In genomic region chr16:84786605-84787302, GRCh38 we compare ENCODE assay signal across 15 cellular contexts. TPM values are rescaled to one million over a fixed set of nuclear protein-coding genes. Genes with fewer than 3 reads are reported as not detected.
DNase-seq lines count a peak whose midpoint lies in the region; ATAC-seq and TF ChIP-seq lines count a peak whose summit lies in the region.
"Had no signal": no experiment of that assay in that cellular context is flagged by ENCODE, and none has a peak within 500 bp of the region (broad histone marks: within the 10 kb centered on the region; RNA-seq: fewer than 3 reads in every experiment).

No MANE protein-coding gene starts in this region.

- POLR2A ChIA-PET in WTC11 (lab: Charles Lee), result no interaction called here
- POLR2A ChIA-PET in activated CD4-positive, alpha-beta T cell treated with anti-CD3 and anti-CD28 coated beads for 36 hours (lab: Charles Lee), result no interaction called here

- H3K27me3 ChIP-seq in Karpas-422 (ENCODE audit: low read length) (no peaks in the 10 kb centered on the region), BE2C (no peaks in the 10 kb centered on the region)
- H3K27me3 ChIP-seq: suprapubic skin had no signal

- H3K27ac ChIP-seq in Karpas-422 (ENCODE audit: low read length), result no peak overlapping the region
- H3K27ac ChIP-seq: foreskin keratinocyte, suprapubic skin had no signal

- H3K9me3 ChIP-seq in mucosa of descending colon (no peaks in the 10 kb centered on the region), Karpas-422 (ENCODE audit: low read length) (no peaks in the 10 kb centered on the region), BE2C (no peaks in the 10 kb centered on the region)
- H3K9me3 ChIP-seq: suprapubic skin had no signal

- H3K4me3 ChIP-seq in mucosa of descending colon (no peak overlapping the region), Karpas-422 (ENCODE audit: low read length) (no peak overlapping the region), BE2C (ENCODE audit: low read depth, low read length) (no peak overlapping the region)
- H3K4me3 ChIP-seq: suprapubic skin had no signal

- no peaks in the 10 kb centered on the region for H3K36me3 Mint-ChIP-seq in WTC11
- no peaks in the 10 kb centered on the region for H3K36me3 Mint-ChIP-seq in activated CD4-positive, alpha-beta T cell treated with anti-CD3 and anti-CD28 coated beads for 36 hours (ENCODE audit: low read depth)

- H3K4me2 ChIP-seq in Karpas-422 (ENCODE audit: low read depth, low read length, poor library complexity, severe bottlenecking), result no peak overlapping the region

- intact Hi-C loops in mucosa of descending colon (cut with DNase I, micrococcal nuclease), result no loop called here
- intact Hi-C loops in activated CD4-positive, alpha-beta T cell treated with anti-CD3 and anti-CD28 coated beads for 36 hours (cut with DNase I, micrococcal nuclease), result no loop called here

- no peaks in the 10 kb centered on the region for H3K36me3 ChIP-seq in mucosa of descending colon (ENCODE audit: low read depth)
- peaks cover 3% of the 10 kb centered on the region; the same call in 1 of the 2 replicates for H3K36me3 ChIP-seq in Karpas-422 (ENCODE audit: insufficient read depth, low read length)
- H3K36me3 ChIP-seq in BE2C, result no peaks in the 10 kb centered on the region
- H3K36me3 ChIP-seq: suprapubic skin had no signal

- no peak overlapping the region for H2AFZ ChIP-seq in Karpas-422 (ENCODE audit: low read length)

- 0 out of 2 replicates have a peak, but pooled peaks cover 3% of the 10 kb centered on the region for H3K4me1 Mint-ChIP-seq in WTC11
- H3K4me1 Mint-ChIP-seq in activated CD4-positive, alpha-beta T cell treated with anti-CD3 and anti-CD28 coated beads for 36 hours, result no peaks in the 10 kb centered on the region
- H3K4me1 Mint-ChIP-seq: activated naive CD4-positive, alpha-beta T cell treated with anti-CD3 and anti-CD28 coated beads, Interleukin-2, amount 50 U/mL, for 24 hours had no signal

- H3K4me3 Mint-ChIP-seq in WTC11, result no peak overlapping the region
- H3K4me3 Mint-ChIP-seq in activated CD4-positive, alpha-beta T cell treated with anti-CD3 and anti-CD28 coated beads for 36 hours, result no peak overlapping the region
- H3K4me3 Mint-ChIP-seq: activated naive CD4-positive, alpha-beta T cell treated with anti-CD3 and anti-CD28 coated beads, Interleukin-2, amount 50 U/mL, for 24 hours; T-helper 1 cell treated with Interleukin-12 subunit alpha and Interleukin-12 subunit beta and Interleukin-4 antibody, amounts not matched to agents 30 μg/mL and 1 μg/mL, for 36 hours had no signal

- H3K9me2 ChIP-seq in Karpas-422 (replicated peaks; ENCODE audit: insufficient read depth, low read length), result no peaks in the 10 kb centered on the region

- CTCF ChIA-PET in WTC11 (lab: Charles Lee), result interaction anchor here (1.2 kb wide), 1 partner anchor 138 kb away, joined by 7 read pairs; no protein-coding TSS in a partner anchor
- CTCF ChIA-PET in activated CD4-positive, alpha-beta T cell treated with anti-CD3 and anti-CD28 coated beads for 36 hours (lab: Charles Lee), result interaction anchor here (0.7 to 1.1 kb wide), 2 partner anchors 17 to 166 kb away, joined by 3 read pairs; no protein-coding TSS in a partner anchor

- H3K79me2 ChIP-seq in Karpas-422 (ENCODE audit: low read length), result no peaks in the 10 kb centered on the region

- H3K9ac ChIP-seq in Karpas-422 (ENCODE audit: low read length), result no peak overlapping the region

- H3K9me3 Mint-ChIP-seq in WTC11, result no peaks in the 10 kb centered on the region
- no peaks in the 10 kb centered on the region for H3K9me3 Mint-ChIP-seq in activated CD4-positive, alpha-beta T cell treated with anti-CD3 and anti-CD28 coated beads for 36 hours (ENCODE audit: low read depth)
- H3K9me3 Mint-ChIP-seq: activated naive CD4-positive, alpha-beta T cell treated with anti-CD3 and anti-CD28 coated beads, Interleukin-2, amount 50 U/mL, for 24 hours; T-helper 1 cell treated with Interleukin-12 subunit alpha and Interleukin-12 subunit beta and Interleukin-4 antibody, amounts not matched to agents 30 μg/mL and 1 μg/mL, for 36 hours had no signal

- no peaks in the 10 kb centered on the region for H4K20me1 ChIP-seq in Karpas-422 (ENCODE audit: insufficient read depth, low read depth, low read length)

- H3K27ac Mint-ChIP-seq in WTC11, result peak overlapping the region; percentile 76; the same call in 1 of the 2 replicates
- no peak overlapping the region for H3K27ac Mint-ChIP-seq in activated CD4-positive, alpha-beta T cell treated with anti-CD3 and anti-CD28 coated beads for 36 hours
- H3K27ac Mint-ChIP-seq: T-helper 1 cell treated with Interleukin-12 subunit alpha and Interleukin-12 subunit beta and Interleukin-4 antibody, amounts not matched to agents 30 μg/mL and 1 μg/mL, for 36 hours had no signal

- TF ChIP-seq CTCF in WTC11 (IDR thresholded peaks at IDR 0.05) (no peak), mucosa of descending colon (IDR thresholded peaks at IDR 0.05) (no peak), BE2C (IDR thresholded peaks at IDR 0.05; ENCODE audit: low read depth, low read length) (no peak)

- DNase-seq in DMS53 treated with DMSO at 0.1 percent for 48 hours (lab: John Stamatoyannopoulos, UW; ENCODE audit: unreplicated experiment) (peak; percentile 76), NCI-H2081 (lab: John Stamatoyannopoulos, UW) (peak; percentile 59 to 82), WTC11 (ENCODE audit: low spot score) (no peak), mucosa of descending colon (peak in 2 of 3 donors; percentile 30 to 42), Karpas-422 (no peak), BE2C (no peak), middle frontal gyrus (ENCODE audit: extremely low spot score, low spot score) (no peak)
- DNase-seq in activated CD4-positive, alpha-beta T cell treated with anti-CD3 and anti-CD28 coated beads for 36 hours, result no peak
- DNase-seq: foreskin keratinocyte, HCEC 1CT, islet precursor cell, Kasumi-1 had no signal

- H3K4me1 ChIP-seq in mucosa of descending colon (ENCODE audit: low read depth), result peaks cover 17% of the 10 kb centered on the region
- H3K4me1 ChIP-seq in Karpas-422 (ENCODE audit: low read length), result no peaks in the 10 kb centered on the region
- peaks cover 43% of the 10 kb centered on the region for H3K4me1 ChIP-seq in BE2C

- no peak for ATAC-seq in WTC11
- peak; percentile 82 for ATAC-seq in mucosa of descending colon
- no peak for ATAC-seq in activated CD4-positive, alpha-beta T cell treated with anti-CD3 and anti-CD28 coated beads for 36 hours
- ATAC-seq: foreskin keratinocyte had no signal

- H3K27me3 Mint-ChIP-seq in WTC11 (ENCODE audit: low read depth), result no peaks in the 10 kb centered on the region
- no peaks in the 10 kb centered on the region for H3K27me3 Mint-ChIP-seq in activated CD4-positive, alpha-beta T cell treated with anti-CD3 and anti-CD28 coated beads for 36 hours
- H3K27me3 Mint-ChIP-seq: activated naive CD4-positive, alpha-beta T cell treated with anti-CD3 and anti-CD28 coated beads, Interleukin-2, amount 50 U/mL, for 24 hours had no signal

TF ChIP-seq in WTC11, 78 proteins besides CTCF, POLR2A, EP300 and RAD21:
- no peak for TF ChIP-seq E2F5 (CRISPR knock-in tag; IDR thresholded peaks at IDR 0.05)
- no peak for TF ChIP-seq ZNF396 (CRISPR knock-in tag; IDR thresholded peaks at IDR 0.05; ENCODE audit: borderline replicate concordance)
- TF ChIP-seq ZNF219 (CRISPR knock-in tag; IDR thresholded peaks at IDR 0.05; ENCODE audit: borderline replicate concordance), result no peak
- TF ChIP-seq, protein P1, sequence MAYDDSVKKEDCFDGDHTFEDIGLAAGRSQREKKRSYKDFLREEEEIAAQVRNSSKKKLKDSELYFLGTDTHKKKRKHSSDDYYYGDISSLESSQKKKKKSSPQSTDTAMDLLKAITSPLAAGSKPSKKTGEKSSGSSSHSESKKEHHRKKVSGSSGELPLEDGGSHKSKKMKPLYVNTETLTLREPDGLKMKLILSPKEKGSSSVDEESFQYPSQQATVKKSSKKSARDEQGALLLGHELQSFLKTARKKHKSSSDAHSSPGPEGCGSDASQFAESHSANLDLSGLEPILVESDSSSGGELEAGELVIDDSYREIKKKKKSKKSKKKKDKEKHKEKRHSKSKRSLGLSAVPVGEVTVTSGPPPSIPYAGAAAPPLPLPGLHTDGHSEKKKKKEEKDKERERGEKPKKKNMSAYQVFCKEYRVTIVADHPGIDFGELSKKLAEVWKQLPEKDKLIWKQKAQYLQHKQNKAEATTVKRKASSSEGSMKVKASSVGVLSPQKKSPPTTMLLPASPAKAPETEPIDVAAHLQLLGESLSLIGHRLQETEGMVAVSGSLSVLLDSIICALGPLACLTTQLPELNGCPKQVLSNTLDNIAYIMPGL (CRISPR knock-in tag; IDR thresholded peaks at IDR 0.05), result no peak
- no peak for TF ChIP-seq HMGA2 (CRISPR knock-in tag; IDR thresholded peaks at IDR 0.05)
- TF ChIP-seq ZBTB21 (CRISPR knock-in tag; IDR thresholded peaks at IDR 0.05; ENCODE audit: borderline replicate concordance), result no peak
- no peak for TF ChIP-seq TCF7 (CRISPR knock-in tag; IDR thresholded peaks at IDR 0.05; ENCODE audit: low read depth)
- TF ChIP-seq NFATC4 (CRISPR knock-in tag; IDR thresholded peaks at IDR 0.05), result no peak

RNA-seq across cellular contexts. Expression of gene CRISPLD2, which starts 33.0 kb away (rescaled TPM):
- total RNA-seq in WTC11 (2021) (8.7 to 9.5 TPM (median 9.4 TPM) in 3 replicates), mucosa of descending colon (100 to 1,000 TPM in 1 of 3 donors, 10 to 100 TPM in 2; 10.5 to 114 (median 38.7) TPM)
- under 1 TPM; 0.05 to 0.11 TPM for total RNA-seq in activated CD4-positive, alpha-beta T cell treated with anti-CD3 and anti-CD28 coated beads for 36 hours
- total RNA-seq in Karpas-422 (2014; rRNA removed; shearing (Covaris generic); ENCODE audit: low replicate concordance), result not detected in 2 replicates
- polyA plus RNA-seq in BE2C (2012; ENCODE audit: insufficient read depth, insufficient read length, low read depth), result 0.52 TPM

Comparison
In these comparisons a context has a peak if more than half of its experiments do, and no peak if none do; other contexts are left out.
1. DNase-seq: peak in DMS53 treated with DMSO at 0.1 percent for 48 hours (single experiment), NCI-H2081 (2 of 2) and mucosa of descending colon (2 of 3); none in WTC11 (single experiment), activated CD4-positive, alpha-beta T cell treated with anti-CD3 and anti-CD28 coated beads for 36 hours (single experiment), Karpas-422 (single experiment), BE2C (single experiment) and middle frontal gyrus (single experiment).